3 cellular contexts compared by ENCODE assay signal in genomic region chr18:6297875-6298274, GRCh38.
TF ChIP-seq lines count a peak whose summit lies in the region.

No MANE protein-coding gene starts in this region.

TF ChIP-seq in A549, 52 proteins besides CTCF, POLR2A, EP300 and RAD21:
- TF ChIP-seq RNF2 (IDR thresholded peaks at IDR 0.05; ENCODE audit: borderline replicate concordance, low read depth): no peak
- TF ChIP-seq REST (IDR thresholded peaks at IDR 0.05): no peak
- no peak for TF ChIP-seq NPAS2 (CRISPR knock-in tag; IDR thresholded peaks at IDR 0.05; ENCODE audit: borderline replicate concordance)
- TF ChIP-seq CHD4 (IDR thresholded peaks at IDR 0.05; ENCODE audit: borderline replicate concordance): no peak
- no peak for TF ChIP-seq RARB (CRISPR knock-in tag; IDR thresholded peaks at IDR 0.05)
- peak; percentile 84 for TF ChIP-seq MAFK (IDR thresholded peaks at IDR 0.05; ENCODE audit: partially characterized antibody)
- no peak for TF ChIP-seq POLR2AphosphoS2 (conservative IDR thresholded peaks at IDR 0.05; ENCODE audit: low read length)
- TF ChIP-seq EHMT2 (IDR thresholded peaks at IDR 0.05; ENCODE audit: low read depth): no peak
- no peak for TF ChIP-seq HES2 (IDR thresholded peaks at IDR 0.05)

TF ChIP-seq in IMR-90, 13 proteins besides CTCF, POLR2A, EP300 and RAD21:
- no peak for TF ChIP-seq CHD1 (IDR thresholded peaks at IDR 0.05; ENCODE audit: low read depth, low read length)
- peak; percentile 95 for TF ChIP-seq MAFK (IDR thresholded peaks at IDR 0.05; ENCODE audit: low read depth, low read length)

TF ChIP-seq in H1, 55 proteins besides CTCF, POLR2A, EP300 and RAD21:
- TF ChIP-seq CHD2 (IDR thresholded peaks at IDR 0.05; ENCODE audit: low read length) (no peak), MAFK (IDR thresholded peaks at IDR 0.05; ENCODE audit: low read depth, low read length) (peak; percentile 74), SIN3A (conservative IDR thresholded peaks at IDR 0.05 in 1 of 2, IDR thresholded peaks at IDR 0.05 in 1 of 2; ENCODE audit: low read depth in 1 of 2, low read length in 2 of 2) (no peak), FOSL1 (IDR thresholded peaks at IDR 0.05; ENCODE audit: insufficient read depth, low read depth, low read length) (no peak)
TF ChIP-seq in H1: peak in this region for 1.
